In genomic region chr5:176369934-176370711, GRCh38 we compare ENCODE assay signal across 20 cellular contexts. TPM values are rescaled to one million over a fixed set of nuclear protein-coding genes. Genes with fewer than 3 reads are reported as not detected.
DNase-seq lines count a peak whose midpoint lies in the region; ATAC-seq and TF ChIP-seq lines count a peak whose summit lies in the region.
"Had no signal": no experiment of that assay in that cellular context is flagged by ENCODE, and none has a peak within 500 bp of the region (broad histone marks: within the 10 kb centered on the region; RNA-seq: fewer than 3 reads in every experiment).

No MANE protein-coding gene starts in this region.

- H3K9me3 ChIP-seq in right atrium auricular region: no peaks in the 10 kb centered on the region
- no peaks in the 10 kb centered on the region for H3K9me3 ChIP-seq in gastrocnemius medialis

- in situ Hi-C loops in gastrocnemius medialis (cut with MboI; ENCODE audit: low sequenced_read_pairs in 4 of 4): no loop called here

- no peak overlapping the region for H3K4me3 Mint-ChIP-seq in activated T-cell treated with anti-CD3 and anti-CD28 coated beads, Interleukin-2, amount 50 U/mL, for 24 hours

- H3K4me3 ChIP-seq in H7 (ENCODE audit: insufficient read depth, low read depth, low read length) (no peak overlapping the region), right atrium auricular region (no peak overlapping the region), gastrocnemius medialis (no peak overlapping the region)
- H3K4me3 ChIP-seq: SJSA1 had no signal

- H3K36me3 ChIP-seq in H7 (replicated peaks; ENCODE audit: control insufficient read depth, insufficient read depth, low read length) (no peaks in the 10 kb centered on the region; the same call in 1 of the 2 replicates), right atrium auricular region (peaks cover 17% of the 10 kb centered on the region), gastrocnemius medialis (peaks cover 0 to 9% of the 10 kb centered on the region in 2 donors)

- no peaks in the 10 kb centered on the region for H3K9me3 Mint-ChIP-seq in activated T-cell treated with anti-CD3 and anti-CD28 coated beads, Interleukin-2, amount 50 U/mL, for 24 hours

- H3K36me3 Mint-ChIP-seq in activated T-cell treated with anti-CD3 and anti-CD28 coated beads, Interleukin-2, amount 50 U/mL, for 24 hours (ENCODE audit: low read depth): peaks cover 70% of the 10 kb centered on the region

- H3K27me3 ChIP-seq in H7 (ENCODE audit: control insufficient read depth, insufficient read depth, low read length) (peaks cover 18% of the 10 kb centered on the region), right atrium auricular region (no peaks in the 10 kb centered on the region), gastrocnemius medialis (no peaks in the 10 kb centered on the region)

- H3K4me1 Mint-ChIP-seq in activated T-cell treated with anti-CD3 and anti-CD28 coated beads, Interleukin-2, amount 50 U/mL, for 24 hours (ENCODE audit: low read depth): peaks cover 12% of the 10 kb centered on the region

- TF ChIP-seq CTCF in right atrium auricular region (IDR thresholded peaks at IDR 0.05) (no peak), gastrocnemius medialis (IDR thresholded peaks at IDR 0.05 in 4 of 5, conservative IDR thresholded peaks at IDR 0.05 in 1 of 5) (no peak)

- intact Hi-C loops in gastrocnemius medialis (cut with DNase I; ENCODE audit: low total_unique reads): loop anchor here (2.0 kb wide), 1 partner anchor 19 kb away; the partner anchor contains the start of genes HIGD2A and NOP16

- TF ChIP-seq POLR2A in gastrocnemius medialis (IDR thresholded peaks at IDR 0.05): no peak

- H3K27me3 Mint-ChIP-seq in activated T-cell treated with anti-CD3 and anti-CD28 coated beads, Interleukin-2, amount 50 U/mL, for 24 hours: no peaks in the 10 kb centered on the region

- no peak for DNase-seq in activated T-cell treated with anti-CD3 and anti-CD28 coated beads, Interleukin-2, amount 50 U/mL, for 24 hours
- DNase-seq in activated T-cell treated with anti-CD3 and anti-CD28 coated beads for 4 hours (no peak), H7 (peak; percentile 13), right atrium auricular region (ENCODE audit: low spot score) (no peak), gastrocnemius medialis (peak; percentile 67 to 87), hepatic stellate cell (ENCODE audit: low spot score) (no peak), 8988T (no peak)
- DNase-seq: DMS153, DND-41, MV-4-11, NCI-H1105, NCI-H146, NCI-H1930, NCI-H2107, NCI-H524, NCI-H774 had no signal

- H3K27ac Mint-ChIP-seq in activated T-cell treated with anti-CD3 and anti-CD28 coated beads, Interleukin-2, amount 50 U/mL, for 24 hours: peak overlapping the region; percentile 26

- peaks cover 0 to 42% of the 10 kb centered on the region in 2 donors for H3K4me1 ChIP-seq in right atrium auricular region
- peaks cover 57 to 62% of the 10 kb centered on the region in 2 donors for H3K4me1 ChIP-seq in gastrocnemius medialis

- H3K27ac ChIP-seq in right atrium auricular region: peak overlapping the region; percentile 63 to 87
- H3K27ac ChIP-seq in gastrocnemius medialis: peak overlapping the region; percentile 95 to 97 (median 96)
- H3K27ac ChIP-seq: SJSA1 had no signal

- ATAC-seq in gastrocnemius medialis (peak; percentile 69 to 71), HG03354 (IDR thresholded peaks at IDR 0.05; ENCODE audit: poor library complexity, severe bottlenecking, unreplicated experiment) (no peak)

RNA-seq across cellular contexts. Expression of gene ARL10, which starts 4.8 kb away (rescaled TPM):
- total RNA-seq in H7 (2014; rRNA removed; shearing (Covaris generic)): 3.3 and 6.7 TPM in 2 replicates
- total RNA-seq in right atrium auricular region (1 to 10 TPM; 4.0 to 5.8 TPM), gastrocnemius medialis (1 to 10 TPM; 1.4 to 4.7 (median 2.4) TPM)
- total RNA-seq: A172, HT-29 had no signal

RNA-seq across cellular contexts. Expression of gene KIAA1191, which starts 8.6 kb away (rescaled TPM):
- 77.3 and 78.2 TPM in 2 replicates for total RNA-seq in H7 (2014; rRNA removed; shearing (Covaris generic))
- 100 to 1,000 TPM; 118 to 141 TPM for total RNA-seq in right atrium auricular region
- 100 to 1,000 TPM in 1 of 4 donors, 10 to 100 TPM in 3; 76.3 to 174 (median 84.1) TPM for total RNA-seq in gastrocnemius medialis

RNA-seq across cellular contexts. Expression of gene NOP16, which starts 18.3 kb away (rescaled TPM):
- 46.9 and 56.2 TPM in 2 replicates for total RNA-seq in H7 (2014; rRNA removed; shearing (Covaris generic))
- total RNA-seq in right atrium auricular region: 10 to 100 TPM; 11.8 to 16.0 TPM
- total RNA-seq in gastrocnemius medialis: 10 to 100 TPM; 21.6 to 43.5 (median 33.9) TPM

RNA-seq across cellular contexts. Expression of gene HIGD2A, which starts 18.4 kb away (rescaled TPM):
- total RNA-seq in H7 (2014; rRNA removed; shearing (Covaris generic)): 232 and 237 TPM in 2 replicates
- total RNA-seq in right atrium auricular region (100 to 1,000 TPM; 231 to 249 TPM), gastrocnemius medialis (100 to 1,000 TPM; 189 to 274 (median 229) TPM)

RNA-seq across cellular contexts. Expression of gene CLTB, which starts 46.2 kb away (rescaled TPM):
- total RNA-seq in H7 (2014; rRNA removed; shearing (Covaris generic)): 50.5 and 67.2 TPM in 2 replicates
- 100 to 1,000 TPM; 241 to 341 TPM for total RNA-seq in right atrium auricular region
- total RNA-seq in gastrocnemius medialis: 100 to 1,000 TPM; 261 to 386 (median 302) TPM

Comparison
In these comparisons a context has a peak if more than half of its experiments do, and no peak if none do; other contexts are left out.
1. DNase-seq: peak in H7 (single experiment) and gastrocnemius medialis (2 of 2); none in activated T-cell treated with anti-CD3 and anti-CD28 coated beads, Interleukin-2, amount 50 U/mL, for 24 hours (single experiment), activated T-cell treated with anti-CD3 and anti-CD28 coated beads for 4 hours (single experiment), right atrium auricular region (single experiment), hepatic stellate cell (single experiment) and 8988T (single experiment).